20 cellular contexts compared by ENCODE assay signal in the genomic region with DNA sequence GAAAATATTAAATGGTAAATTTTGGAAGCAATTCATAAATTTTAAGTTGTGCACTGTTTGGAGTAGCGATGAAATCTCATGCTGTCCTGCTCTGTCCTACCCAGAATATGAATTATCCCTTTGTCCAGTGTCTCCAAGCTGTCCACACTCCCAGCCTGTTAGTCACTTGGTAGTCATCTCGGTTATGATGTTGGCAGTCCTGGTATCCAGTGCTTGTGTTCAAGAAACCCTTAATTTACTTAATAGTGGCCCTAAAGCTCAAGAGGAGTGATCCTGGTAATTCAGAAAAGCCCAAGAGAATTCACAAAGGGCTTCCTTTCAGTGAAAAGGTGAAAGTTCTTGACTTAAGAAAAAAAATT.
A peak's percentile ranks its signal among the peaks of the same experiment; 100 is the strongest.
DNase-seq lines count a peak whose midpoint lies in the region; ATAC-seq, FAIRE-seq and TF ChIP-seq lines count a peak whose summit lies in the region.
"Had no signal": no experiment of that assay in that cellular context is flagged by ENCODE, and none has a peak within 500 bp of the region (broad histone marks: within the 10 kb centered on the region; RNA-seq: fewer than 3 reads in every experiment).

No MANE protein-coding gene starts in this region.

- TF ChIP-seq EP300 in A549 (IDR thresholded peaks at IDR 0.05), result no peak

- FAIRE-seq in A549 (lab: Jason Lieb, UNC), result no peak
- FAIRE-seq in H54 (lab: Jason Lieb, UNC), result peak; percentile 98
- FAIRE-seq: A204.1, K562 had no signal

- H3K4me2 ChIP-seq in A549, result no peak overlapping the region

- in situ Hi-C loops in SK-MEL-5 (cut with HindIII; ENCODE audit: low pct_unique_long_range_greater_than_20kb, low sequenced_read_pairs), result no loop called here

- TF ChIP-seq CTCF in A549 (IDR thresholded peaks at IDR 0.05), result no peak
- TF ChIP-seq CTCF in foreskin keratinocyte (conservative IDR thresholded peaks at IDR 0.05), result no peak
- no peak for TF ChIP-seq CTCF in dorsolateral prefrontal cortex (IDR thresholded peaks at IDR 0.05 in 54 of 56, conservative IDR thresholded peaks at IDR 0.05 in 2 of 56; ENCODE audit: low read depth in 1 of 56, partially characterized antibody in 56 of 56)

- 58% methylated on average over 2 of the region's 2 CpGs for WGBS in A549 (ENCODE audit: missing lambda C conversion rate)

- H3K27me3 ChIP-seq in foreskin keratinocyte (no peaks in the 10 kb centered on the region), dorsolateral prefrontal cortex (no peaks in the 10 kb centered on the region)

- no peak for DNase-seq in A549 (ENCODE audit: low read depth in 1 of 2, low spot score in 1 of 2)
- DNase-seq in H54 (ENCODE audit: insufficient read length, low spot score), result peak; percentile 35
- DNase-seq in SK-MEL-5 (ENCODE audit: low read depth, low spot score), result peak; percentile 42
- peak; percentile 37 to 69 for DNase-seq in foreskin keratinocyte
- no peak for DNase-seq in OCI-M2 (lab: John Stamatoyannopoulos, UW; ENCODE audit: unreplicated experiment)
- DNase-seq in AML-193 (lab: John Stamatoyannopoulos, UW), result no peak
- DNase-seq in MV-4-11 (lab: John Stamatoyannopoulos, UW), result no peak
- DNase-seq in dorsolateral prefrontal cortex, result no peak
- DNase-seq: activated CD4-positive, alpha-beta memory T cell treated with anti-CD3 and anti-CD28 coated beads for 36 hours; CD4-positive, CD25-positive, alpha-beta regulatory T cell; kidney glomerular epithelial cell; mesenchymal stem cell; natural killer cell; NCI-H1092; NCI-H2081; NCI-H446 treated with DMSO at 0.1 percent for 48 hours; SIG-M5; WERI-Rb-1 had no signal

- CTCF ChIA-PET in A549 (lab: Yijun Ruan, JAX), result interaction anchor here (0.6 kb wide), 1 partner anchor 32 kb away, joined by 4 read pairs; no protein-coding TSS in a partner anchor

- ATAC-seq in A549 (peak; percentile 54 to 56; a peak in 3 of 6 replicates), foreskin keratinocyte (peak; percentile 91)
- ATAC-seq: K562, natural killer cell had no signal

- H3K27ac ChIP-seq in A549 (no peak overlapping the region), foreskin keratinocyte (no peak overlapping the region), dorsolateral prefrontal cortex (peak overlapping the region in 2 of 59 donors; percentile 8 to 36)
- H3K27ac ChIP-seq: WERI-Rb-1 had no signal

- intact Hi-C loops in dorsolateral prefrontal cortex (cut with DNase I), result no loop called here

- no peak for TF ChIP-seq POLR2A in A549 (IDR thresholded peaks at IDR 0.05; ENCODE audit: low read length)
- no peak for TF ChIP-seq POLR2A in H54 (IDR thresholded peaks at IDR 0.05; ENCODE audit: low read depth, low read length)

- POLR2A ChIA-PET in A549 (lab: Yijun Ruan, JAX), result no interaction called here

- no peak for TF ChIP-seq RAD21 in A549 (conservative IDR thresholded peaks at IDR 0.05 in 1 of 2, IDR thresholded peaks at IDR 0.05 in 1 of 2)

- H3K4me1 ChIP-seq in A549, result no peaks in the 10 kb centered on the region
- H3K4me1 ChIP-seq in foreskin keratinocyte, result peaks cover 15% of the 10 kb centered on the region

- H3K4me3 ChIP-seq in A549 (no peak overlapping the region), dorsolateral prefrontal cortex (no peak overlapping the region)
- H3K4me3 ChIP-seq: K562 had no signal

- H3K9me3 ChIP-seq in A549, result no peaks in the 10 kb centered on the region

TF ChIP-seq in A549, 52 proteins besides CTCF, POLR2A, EP300 and RAD21:
- TF ChIP-seq, protein P1, sequence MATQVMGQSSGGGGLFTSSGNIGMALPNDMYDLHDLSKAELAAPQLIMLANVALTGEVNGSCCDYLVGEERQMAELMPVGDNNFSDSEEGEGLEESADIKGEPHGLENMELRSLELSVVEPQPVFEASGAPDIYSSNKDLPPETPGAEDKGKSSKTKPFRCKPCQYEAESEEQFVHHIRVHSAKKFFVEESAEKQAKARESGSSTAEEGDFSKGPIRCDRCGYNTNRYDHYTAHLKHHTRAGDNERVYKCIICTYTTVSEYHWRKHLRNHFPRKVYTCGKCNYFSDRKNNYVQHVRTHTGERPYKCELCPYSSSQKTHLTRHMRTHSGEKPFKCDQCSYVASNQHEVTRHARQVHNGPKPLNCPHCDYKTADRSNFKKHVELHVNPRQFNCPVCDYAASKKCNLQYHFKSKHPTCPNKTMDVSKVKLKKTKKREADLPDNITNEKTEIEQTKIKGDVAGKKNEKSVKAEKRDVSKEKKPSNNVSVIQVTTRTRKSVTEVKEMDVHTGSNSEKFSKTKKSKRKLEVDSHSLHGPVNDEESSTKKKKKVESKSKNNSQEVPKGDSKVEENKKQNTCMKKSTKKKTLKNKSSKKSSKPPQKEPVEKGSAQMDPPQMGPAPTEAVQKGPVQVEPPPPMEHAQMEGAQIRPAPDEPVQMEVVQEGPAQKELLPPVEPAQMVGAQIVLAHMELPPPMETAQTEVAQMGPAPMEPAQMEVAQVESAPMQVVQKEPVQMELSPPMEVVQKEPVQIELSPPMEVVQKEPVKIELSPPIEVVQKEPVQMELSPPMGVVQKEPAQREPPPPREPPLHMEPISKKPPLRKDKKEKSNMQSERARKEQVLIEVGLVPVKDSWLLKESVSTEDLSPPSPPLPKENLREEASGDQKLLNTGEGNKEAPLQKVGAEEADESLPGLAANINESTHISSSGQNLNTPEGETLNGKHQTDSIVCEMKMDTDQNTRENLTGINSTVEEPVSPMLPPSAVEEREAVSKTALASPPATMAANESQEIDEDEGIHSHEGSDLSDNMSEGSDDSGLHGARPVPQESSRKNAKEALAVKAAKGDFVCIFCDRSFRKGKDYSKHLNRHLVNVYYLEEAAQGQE (IDR thresholded peaks at IDR 0.05), result no peak
TF ChIP-seq in A549: peak in this region for 0.

Comparison
In these comparisons a context has a peak if more than half of its experiments do, and no peak if none do; other contexts are left out.
1. DNase-seq: peak in H54 (single experiment), SK-MEL-5 (single experiment) and foreskin keratinocyte (2 of 2); none in A549 (0 of 2), OCI-M2 (single experiment), AML-193 (0 of 2), MV-4-11 (single experiment) and dorsolateral prefrontal cortex (0 of 10).